Comparison of ENCODE assay signal across 8 cellular contexts in the genomic region with DNA sequence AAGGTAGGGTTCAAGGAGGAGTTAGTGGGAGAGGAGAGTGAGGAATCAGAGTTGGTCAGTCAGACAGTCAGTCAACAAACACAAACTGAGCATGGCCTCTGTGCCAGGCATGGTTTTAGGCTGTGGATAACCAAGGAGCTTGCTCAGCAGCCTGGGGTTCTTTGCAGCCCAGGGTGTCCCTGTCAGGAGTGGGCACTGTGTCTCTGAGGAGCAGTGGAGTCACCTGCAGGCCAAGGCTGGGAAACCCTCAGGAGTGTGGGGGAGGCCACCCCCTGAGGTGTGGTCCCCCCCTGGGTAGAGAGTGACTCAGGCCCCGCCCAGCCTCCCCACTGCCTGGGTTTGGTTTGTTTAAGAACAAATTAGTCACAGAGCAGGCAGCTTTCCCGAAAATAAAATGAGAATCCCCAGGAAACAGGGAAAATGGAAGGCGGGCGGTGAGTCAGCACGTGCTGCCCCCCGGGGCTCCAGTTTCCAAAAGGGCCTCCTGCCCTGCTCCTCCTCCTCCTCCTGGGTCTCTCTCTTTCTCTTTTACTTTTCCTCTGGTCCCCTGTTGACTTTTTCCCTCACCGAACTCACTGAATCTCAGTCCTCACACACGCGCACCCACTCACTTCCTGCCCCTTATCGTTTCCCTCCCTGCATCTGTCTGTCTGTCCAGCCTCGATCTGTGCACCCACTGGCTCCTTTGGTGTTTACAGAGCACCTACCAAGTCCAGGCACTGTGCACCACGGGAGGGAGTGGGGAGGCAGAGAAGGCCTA. TPM values are rescaled to one million over a fixed set of nuclear protein-coding genes. Genes with fewer than 3 reads are reported as not detected.
DNase-seq lines count a peak whose midpoint lies in the region; ATAC-seq and TF ChIP-seq lines count a peak whose summit lies in the region.

No MANE protein-coding gene starts in this region.

- peak overlapping the region in 2 of 3 donors; percentile 47 to 73 for H3K9ac ChIP-seq in skeletal muscle tissue (ENCODE audit: low read depth in 1 of 3, low read length in 3 of 3)

- H3K4me1 Mint-ChIP-seq in activated naive CD8-positive, alpha-beta T cell (ENCODE audit: low read depth), result peaks cover 40% of the 10 kb centered on the region

- DNase-seq in GDM1 (lab: John Stamatoyannopoulos, UW) (peak; percentile 17), Peyer's patch (peak; percentile 35 to 81 (median 76)), right atrium auricular region (ENCODE audit: low spot score) (peak; percentile 94), DMS114 treated with DMSO at 0.1 percent for 48 hours (lab: John Stamatoyannopoulos, UW; ENCODE audit: unreplicated experiment) (no peak)

- peak overlapping the region; percentile 75 for H3K4me3 Mint-ChIP-seq in activated naive CD8-positive, alpha-beta T cell

- peak overlapping the region; percentile 85 for H3K27ac Mint-ChIP-seq in activated naive CD8-positive, alpha-beta T cell

- no peak for ATAC-seq in GM21786 (IDR thresholded peaks at IDR 0.05; ENCODE audit: unreplicated experiment)
- ATAC-seq in HG03342 (IDR thresholded peaks at IDR 0.05; ENCODE audit: unreplicated experiment), result no peak

- no peaks in the 10 kb centered on the region for H3K36me3 ChIP-seq in Peyer's patch
- H3K36me3 ChIP-seq in right atrium auricular region, result no peaks in the 10 kb centered on the region
- H3K36me3 ChIP-seq in skeletal muscle tissue (ENCODE audit: control insufficient read depth in 3 of 3, insufficient read depth in 3 of 3, low read length in 3 of 3), result no peaks in the 10 kb centered on the region

- H3K9me3 ChIP-seq in Peyer's patch, result peaks cover 0 to 4% (median 0%) of the 10 kb centered on the region in 4 donors
- H3K9me3 ChIP-seq in right atrium auricular region, result no peaks in the 10 kb centered on the region
- H3K9me3 ChIP-seq in skeletal muscle tissue (ENCODE audit: control insufficient read depth in 3 of 3, low read length in 3 of 3), result no peaks in the 10 kb centered on the region

- no peak overlapping the region for H3K4me3 ChIP-seq in Peyer's patch
- no peak overlapping the region for H3K4me3 ChIP-seq in right atrium auricular region
- no peak overlapping the region for H3K4me3 ChIP-seq in skeletal muscle tissue (ENCODE audit: low read length in 3 of 3)

- peaks cover 25 to 49% (median 35%) of the 10 kb centered on the region in 4 donors for H3K4me1 ChIP-seq in Peyer's patch
- H3K4me1 ChIP-seq in right atrium auricular region, result peaks cover 0 to 44% of the 10 kb centered on the region in 2 donors
- peaks cover 29 to 36% (median 34%) of the 10 kb centered on the region in 3 donors for H3K4me1 ChIP-seq in skeletal muscle tissue (ENCODE audit: control insufficient read depth in 3 of 3, insufficient read depth in 3 of 3, low read length in 3 of 3)

- no peaks in the 10 kb centered on the region for H3K9me3 Mint-ChIP-seq in activated naive CD8-positive, alpha-beta T cell (ENCODE audit: low read depth)

- TF ChIP-seq CTCF in Peyer's patch (IDR thresholded peaks at IDR 0.05) (no peak), right atrium auricular region (IDR thresholded peaks at IDR 0.05) (no peak)

- no peaks in the 10 kb centered on the region for H3K27me3 ChIP-seq in Peyer's patch
- no peaks in the 10 kb centered on the region for H3K27me3 ChIP-seq in right atrium auricular region
- H3K27me3 ChIP-seq in skeletal muscle tissue (ENCODE audit: control insufficient read depth in 3 of 3, insufficient read depth in 3 of 3, low read length in 3 of 3), result no peaks in the 10 kb centered on the region

- H3K27me3 Mint-ChIP-seq in activated naive CD8-positive, alpha-beta T cell, result no peaks in the 10 kb centered on the region

- TF ChIP-seq POLR2A in Peyer's patch (IDR thresholded peaks at IDR 0.05), result no peak

- peak overlapping the region; percentile 78 to 87 (median 86) for H3K27ac ChIP-seq in Peyer's patch
- H3K27ac ChIP-seq in right atrium auricular region, result peak overlapping the region; percentile 56
- H3K27ac ChIP-seq in skeletal muscle tissue (ENCODE audit: low read depth, low read length), result peak overlapping the region; percentile 91

- H3K36me3 Mint-ChIP-seq in activated naive CD8-positive, alpha-beta T cell, result no peaks in the 10 kb centered on the region

RNA-seq across cellular contexts. Expression of gene SOCS3, which starts 44.3 kb away (rescaled TPM):
- 100 to 1,000 TPM in 1 of 4 donors, 10 to 100 TPM in 2, 1 to 10 TPM in 1; 3.2 to 125 (median 20.8) TPM for total RNA-seq in Peyer's patch
- total RNA-seq in right atrium auricular region, result 10 to 100 TPM; 39.9 to 56.8 TPM
- 15.7 TPM for total RNA-seq in skeletal muscle tissue
